In the genomic region with DNA sequence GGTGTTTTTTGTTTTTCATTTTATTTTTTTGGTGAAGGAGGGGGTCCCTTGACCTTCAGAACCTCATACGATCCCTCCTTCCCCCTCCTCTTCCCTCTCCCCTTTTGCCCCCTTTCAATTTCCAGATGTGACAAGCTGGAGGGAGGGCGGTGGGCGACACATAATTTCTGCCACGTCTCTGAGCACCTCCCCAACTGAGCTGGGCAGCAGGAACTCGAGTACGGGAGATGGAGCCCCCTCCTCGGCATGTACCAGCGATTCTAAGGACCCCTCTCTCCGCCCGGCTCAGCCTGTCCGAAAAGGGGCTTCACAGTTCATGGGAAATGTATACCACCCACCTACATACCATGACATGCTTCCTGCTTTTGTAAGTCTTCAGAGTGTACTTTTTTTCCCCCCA, we compare ENCODE assay signal across 14 cellular contexts.
"Had no signal": no experiment of that assay in that cellular context is flagged by ENCODE, and none has a peak within 500 bp of the region (broad histone marks: within the 10 kb centered on the region; RNA-seq: fewer than 3 reads in every experiment).

No MANE protein-coding gene starts in this region.

- H3K27ac ChIP-seq: cardiac muscle cell, coronary artery, gastroesophageal sphincter, prostate gland, testis had no signal

- H3K4me1 Mint-ChIP-seq: mesothelial cell of epicardium had no signal

- H3K9me3 Mint-ChIP-seq: activated CD4-positive, alpha-beta memory T cell treated with anti-CD3 and anti-CD28 coated beads, Interleukin-2, amount 10 ng/mL, durations not matched to agents 7 days and 5 days; mesothelial cell of epicardium; stimulated activated naive CD8-positive, alpha-beta T cell treated with anti-CD3 and anti-CD28 coated beads, Interleukin-15, Interleukin-2, amounts not matched to agents 100 ng/mL and 50 ng/mL, for 24 hours had no signal

- H3K4me1 ChIP-seq: prostate gland, testis had no signal

- H3K27ac Mint-ChIP-seq: activated CD4-positive, alpha-beta memory T cell treated with anti-CD3 and anti-CD28 coated beads, Interleukin-2, amount 10 ng/mL, durations not matched to agents 7 days and 5 days had no signal

- H3K27me3 Mint-ChIP-seq: activated CD4-positive, alpha-beta memory T cell treated with anti-CD3 and anti-CD28 coated beads, Interleukin-2, amount 10 ng/mL, durations not matched to agents 7 days and 5 days; activated CD4-positive, alpha-beta T cell treated with anti-CD3 and anti-CD28 coated beads for 36 hours; stimulated activated naive CD8-positive, alpha-beta T cell treated with anti-CD3 and anti-CD28 coated beads, Interleukin-15, Interleukin-2, amounts not matched to agents 100 ng/mL and 50 ng/mL, for 24 hours had no signal

- H3K9me3 ChIP-seq: gastroesophageal sphincter, prostate gland, testis had no signal

- ATAC-seq: activated CD4-positive, alpha-beta T cell treated with anti-CD3 and anti-CD28 coated beads for 36 hours; gastroesophageal sphincter; sciatic nerve had no signal

- H3K4me3 Mint-ChIP-seq: activated CD4-positive, alpha-beta memory T cell treated with anti-CD3 and anti-CD28 coated beads, Interleukin-2, amount 10 ng/mL, durations not matched to agents 7 days and 5 days; activated CD4-positive, alpha-beta T cell treated with anti-CD3 and anti-CD28 coated beads for 36 hours; mesothelial cell of epicardium; stimulated activated naive CD8-positive, alpha-beta T cell treated with anti-CD3 and anti-CD28 coated beads, Interleukin-15, Interleukin-2, amounts not matched to agents 100 ng/mL and 50 ng/mL, for 24 hours had no signal

- DNase-seq: activated CD4-positive, alpha-beta memory T cell treated with anti-CD3 and anti-CD28 coated beads, Interleukin-2, amount 10 ng/mL, durations not matched to agents 7 days and 5 days; activated CD4-positive, alpha-beta T cell treated with anti-CD3 and anti-CD28 coated beads for 36 hours; effector CD8-positive, alpha-beta T cell; kidney glomerular epithelial cell; stimulated activated CD4-positive, alpha-beta T cell treated with anti-CD3 and anti-CD28 coated beads, Interleukin-12 subunit alpha, Interleukin-12 subunit beta, amount 100 ng/mL, for 4 hours; T1000; testis had no signal

- H3K4me3 ChIP-seq: cardiac muscle cell, coronary artery, gastroesophageal sphincter, prostate gland, testis had no signal
